ENCODE assay signal across 10 cellular contexts in genomic region chr16:84343800-84344199, GRCh38. TPM values are rescaled to one million over a fixed set of nuclear protein-coding genes. Genes with fewer than 3 reads are reported as not detected.
"Had no signal": no experiment of that assay in that cellular context is flagged by ENCODE, and none has a peak within 500 bp of the region (broad histone marks: within the 10 kb centered on the region; RNA-seq: fewer than 3 reads in every experiment).

No MANE protein-coding gene starts in this region.

RNA-seq across cellular contexts. Expression of gene ATP2C2, which starts 24.5 kb away (rescaled TPM):
- total RNA-seq: heart right ventricle, left cardiac atrium, left ventricle myocardium inferior, left ventricle myocardium superior, mononuclear cell, myocyte had no signal
- polyA plus RNA-seq: immature natural killer cell, mammary epithelial cell had no signal

RNA-seq across cellular contexts. Expression of gene WFDC1, which starts 49.1 kb away (rescaled TPM):
- total RNA-seq: lung microvascular endothelial cell, mammary epithelial cell had no signal
- polyA plus RNA-seq: immature natural killer cell, keratinocyte, mammary epithelial cell had no signal
